In the genomic region with DNA sequence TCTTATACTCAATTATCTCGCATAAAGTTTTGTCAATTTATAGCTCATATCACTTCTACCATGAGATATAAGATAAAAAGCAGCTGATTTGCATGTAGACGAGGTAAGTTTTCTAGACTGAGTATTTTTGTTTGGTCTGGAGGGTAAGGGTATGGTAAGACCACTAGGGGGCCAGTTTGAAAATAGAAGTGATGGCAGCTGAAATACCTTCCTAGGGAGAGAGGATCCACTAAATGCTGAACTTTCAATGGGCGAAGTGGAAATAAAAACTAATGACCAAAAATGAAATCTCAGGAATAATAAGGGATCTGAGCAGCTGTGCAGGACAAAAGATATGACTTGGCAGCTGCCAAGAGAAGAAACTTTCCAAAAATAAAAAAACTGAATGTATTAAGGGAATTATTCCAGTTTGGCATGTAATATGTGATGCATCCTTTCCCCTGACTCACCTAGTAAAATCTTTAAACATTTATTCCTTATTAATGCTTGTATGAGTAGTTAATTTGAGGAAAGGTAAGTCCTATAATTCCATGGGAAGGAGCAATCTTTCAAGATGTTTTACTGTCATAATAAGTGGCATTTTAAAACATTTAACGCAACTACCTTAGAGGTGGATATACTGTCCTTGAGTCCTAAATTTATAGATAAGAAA, we compare ENCODE assay signal across 1 cellular context.
TF ChIP-seq lines count a peak whose summit lies in the region.

No MANE protein-coding gene starts in this region.

TF ChIP-seq in WTC11, 78 proteins besides CTCF, POLR2A, EP300 and RAD21 (continued from another document):
- TF ChIP-seq, protein P1, sequence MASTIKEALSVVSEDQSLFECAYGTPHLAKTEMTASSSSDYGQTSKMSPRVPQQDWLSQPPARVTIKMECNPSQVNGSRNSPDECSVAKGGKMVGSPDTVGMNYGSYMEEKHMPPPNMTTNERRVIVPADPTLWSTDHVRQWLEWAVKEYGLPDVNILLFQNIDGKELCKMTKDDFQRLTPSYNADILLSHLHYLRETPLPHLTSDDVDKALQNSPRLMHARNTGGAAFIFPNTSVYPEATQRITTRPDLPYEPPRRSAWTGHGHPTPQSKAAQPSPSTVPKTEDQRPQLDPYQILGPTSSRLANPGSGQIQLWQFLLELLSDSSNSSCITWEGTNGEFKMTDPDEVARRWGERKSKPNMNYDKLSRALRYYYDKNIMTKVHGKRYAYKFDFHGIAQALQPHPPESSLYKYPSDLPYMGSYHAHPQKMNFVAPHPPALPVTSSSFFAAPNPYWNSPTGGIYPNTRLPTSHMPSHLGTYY (CRISPR knock-in tag; IDR thresholded peaks at IDR 0.05), result no peak
- TF ChIP-seq, protein P2, sequence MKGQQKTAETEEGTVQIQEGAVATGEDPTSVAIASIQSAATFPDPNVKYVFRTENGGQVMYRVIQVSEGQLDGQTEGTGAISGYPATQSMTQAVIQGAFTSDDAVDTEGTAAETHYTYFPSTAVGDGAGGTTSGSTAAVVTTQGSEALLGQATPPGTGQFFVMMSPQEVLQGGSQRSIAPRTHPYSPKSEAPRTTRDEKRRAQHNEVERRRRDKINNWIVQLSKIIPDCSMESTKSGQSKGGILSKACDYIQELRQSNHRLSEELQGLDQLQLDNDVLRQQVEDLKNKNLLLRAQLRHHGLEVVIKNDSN (CRISPR knock-in tag; IDR thresholded peaks at IDR 0.05), result no peak
- TF ChIP-seq, protein P3, sequence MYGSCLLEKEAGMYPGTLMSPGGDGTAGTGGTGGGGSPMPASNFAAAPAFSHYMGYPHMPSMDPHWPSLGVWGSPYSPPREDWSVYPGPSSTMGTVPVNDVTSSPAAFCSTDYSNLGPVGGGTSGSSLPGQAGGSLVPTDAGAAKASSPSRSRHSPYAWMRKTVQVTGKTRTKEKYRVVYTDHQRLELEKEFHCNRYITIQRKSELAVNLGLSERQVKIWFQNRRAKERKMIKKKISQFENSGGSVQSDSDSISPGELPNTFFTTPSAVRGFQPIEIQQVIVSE (CRISPR knock-in tag; IDR thresholded peaks at IDR 0.05; ENCODE audit: borderline replicate concordance), result no peak
- TF ChIP-seq, protein P4, sequence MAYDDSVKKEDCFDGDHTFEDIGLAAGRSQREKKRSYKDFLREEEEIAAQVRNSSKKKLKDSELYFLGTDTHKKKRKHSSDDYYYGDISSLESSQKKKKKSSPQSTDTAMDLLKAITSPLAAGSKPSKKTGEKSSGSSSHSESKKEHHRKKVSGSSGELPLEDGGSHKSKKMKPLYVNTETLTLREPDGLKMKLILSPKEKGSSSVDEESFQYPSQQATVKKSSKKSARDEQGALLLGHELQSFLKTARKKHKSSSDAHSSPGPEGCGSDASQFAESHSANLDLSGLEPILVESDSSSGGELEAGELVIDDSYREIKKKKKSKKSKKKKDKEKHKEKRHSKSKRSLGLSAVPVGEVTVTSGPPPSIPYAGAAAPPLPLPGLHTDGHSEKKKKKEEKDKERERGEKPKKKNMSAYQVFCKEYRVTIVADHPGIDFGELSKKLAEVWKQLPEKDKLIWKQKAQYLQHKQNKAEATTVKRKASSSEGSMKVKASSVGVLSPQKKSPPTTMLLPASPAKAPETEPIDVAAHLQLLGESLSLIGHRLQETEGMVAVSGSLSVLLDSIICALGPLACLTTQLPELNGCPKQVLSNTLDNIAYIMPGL (CRISPR knock-in tag; IDR thresholded peaks at IDR 0.05), result no peak
- no peak for TF ChIP-seq ZNF232 (CRISPR knock-in tag; IDR thresholded peaks at IDR 0.05)
